ENCODE assay signal across 14 cellular contexts in the genomic region with DNA sequence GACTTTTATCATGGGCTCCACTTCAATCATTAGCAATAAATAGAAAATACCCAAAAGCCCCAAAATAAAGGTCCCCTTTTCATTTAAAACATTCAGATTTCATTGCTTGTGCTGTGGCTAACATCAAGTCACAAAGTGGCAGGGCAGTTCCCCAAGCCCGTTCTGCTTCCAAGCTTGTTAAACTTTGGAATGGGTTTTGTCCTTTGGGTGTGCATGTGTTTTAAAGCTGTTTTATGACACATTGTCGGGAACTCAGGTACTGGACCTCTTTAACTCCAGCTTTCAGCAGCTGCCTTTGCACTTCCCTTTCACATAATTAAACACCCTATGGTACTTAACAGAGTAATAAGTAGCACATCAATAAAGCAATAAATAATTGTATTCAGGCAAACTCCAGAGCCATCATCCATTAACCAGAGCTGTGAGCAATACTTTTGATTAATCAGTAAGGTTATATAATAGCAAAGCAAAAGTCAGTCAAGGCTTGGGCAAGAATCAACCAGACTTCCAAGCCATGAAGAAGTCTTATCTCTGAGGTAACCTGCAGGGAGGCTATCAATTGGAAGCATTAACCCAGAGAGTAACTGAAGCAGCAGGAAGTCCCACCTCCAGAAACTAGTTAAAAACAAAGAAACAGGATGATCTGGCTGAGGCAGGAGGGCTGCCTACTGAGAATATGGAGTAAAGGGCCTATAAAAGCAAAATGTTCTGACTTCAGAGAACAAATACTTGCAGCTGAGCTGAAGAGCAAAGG. TPM values are rescaled to one million over a fixed set of nuclear protein-coding genes. Genes with fewer than 3 reads are reported as not detected.
DNase-seq lines count a peak whose midpoint lies in the region; ATAC-seq, FAIRE-seq and TF ChIP-seq lines count a peak whose summit lies in the region.
"Had no signal": no experiment of that assay in that cellular context is flagged by ENCODE, and none has a peak within 500 bp of the region (broad histone marks: within the 10 kb centered on the region; RNA-seq: fewer than 3 reads in every experiment).

No MANE protein-coding gene starts in this region.

- H3K4me2 ChIP-seq in K562 (ENCODE audit: insufficient read depth, low read length), result 0 out of 2 replicates have a peak overlapping the region, but pooled peaks have one; percentile 23

- TF ChIP-seq CTCF in HEK293 (tag by site-specific recombination; IDR thresholded peaks at IDR 0.05) (no peak), K562 (IDR thresholded peaks at IDR 0.05 in 2 of 3, conservative IDR thresholded peaks at IDR 0.05 in 1 of 3; ENCODE audit: insufficient read depth in 2 of 3, low read depth in 1 of 3, low read length in 3 of 3) (no peak), prostate gland (IDR thresholded peaks at IDR 0.05) (no peak), kidney (IDR thresholded peaks at IDR 0.05; ENCODE audit: borderline replicate concordance, extremely low read depth, insufficient read depth) (no peak)

- no peak for TF ChIP-seq EP300 in K562 (IDR thresholded peaks at IDR 0.05; ENCODE audit: low read length)

- H3K9me1 ChIP-seq in K562 (ENCODE audit: control insufficient read depth, insufficient read depth, low read length), result no peaks in the 10 kb centered on the region

- no peaks in the 10 kb centered on the region for H3K36me3 Mint-ChIP-seq in activated naive CD4-positive, alpha-beta T cell treated with anti-CD3 and anti-CD28 coated beads, Interleukin-2, amount 10 ng/mL, durations not matched to agents 7 days and 5 days

- FAIRE-seq in K562 (lab: Jason Lieb, UNC), result peak; percentile 54
- FAIRE-seq in kidney (lab: Jason Lieb, UNC), result no peak

- peaks cover 6% of the 10 kb centered on the region for H3K4me1 Mint-ChIP-seq in activated naive CD4-positive, alpha-beta T cell treated with anti-CD3 and anti-CD28 coated beads, Interleukin-2, amount 10 ng/mL, durations not matched to agents 7 days and 5 days

- no peak for TF ChIP-seq POLR2A in K562 (conservative IDR thresholded peaks at IDR 0.05)
- no peak for TF ChIP-seq POLR2A in prostate gland (IDR thresholded peaks at IDR 0.05)

- intact Hi-C loops in K562 (cut with micrococcal nuclease) (no loop called here), left colon (cut with DNase I, micrococcal nuclease) (no loop called here), prostate gland (cut with DNase I) (no loop called here), kidney (cut with DNase I) (no loop called here)

- WGBS in K562 (ENCODE audit: insufficient coverage, low coverage, missing lambda C conversion rate), result 62% methylated on average over 2 of the region's 2 CpGs
- 32% methylated on average over 2 of the region's 2 CpGs for WGBS in prostate gland

- POLR2A ChIA-PET in HEK293 (lab: Yijun Ruan, JAX), result no interaction called here
- POLR2A ChIA-PET in K562 (lab: Yijun Ruan, JAX), result interaction anchor here (0.8 kb wide), 1 partner anchor 13 kb away, joined by 4 read pairs; no protein-coding TSS in a partner anchor

- in situ Hi-C loops in K562 (cut with MboI), result no loop called here

- H3K27ac Mint-ChIP-seq in activated naive CD4-positive, alpha-beta T cell treated with anti-CD3 and anti-CD28 coated beads, Interleukin-2, amount 10 ng/mL, durations not matched to agents 7 days and 5 days, result no peak overlapping the region

- no peak for TF ChIP-seq RAD21 in K562 (CRISPR knock-in tag; conservative IDR thresholded peaks at IDR 0.05 in 1 of 2, IDR thresholded peaks at IDR 0.05 in 1 of 2)

- H3K27me3 Mint-ChIP-seq in activated naive CD4-positive, alpha-beta T cell treated with anti-CD3 and anti-CD28 coated beads, Interleukin-2, amount 10 ng/mL, durations not matched to agents 7 days and 5 days, result no peaks in the 10 kb centered on the region

- CTCF ChIA-PET in HEK293 (lab: Yijun Ruan, JAX), result interaction anchor here (1.0 to 1.7 kb wide), 2 partner anchors 10 to 51 kb away, joined by 4 read pairs; no protein-coding TSS in a partner anchor
- CTCF ChIA-PET in K562 (lab: Yijun Ruan, JAX; ENCODE audit: low intra/inter-chr PET ratio), result no interaction called here
- CTCF ChIA-PET in activated naive CD4-positive, alpha-beta T cell treated with anti-CD3 and anti-CD28 coated beads, Interleukin-2, amount 10 ng/mL, durations not matched to agents 7 days and 5 days (lab: Charles Lee), result interaction anchor here (1.0 to 1.7 kb wide), 2 partner anchors 7 to 94 kb away, joined by 4 to 7 read pairs; no protein-coding TSS in a partner anchor

- H3K4me1 ChIP-seq in HEK293 (ENCODE audit: control insufficient read depth, insufficient read depth, low read length) (no peaks in the 10 kb centered on the region), K562 (replicated peaks in 1 of 2; ENCODE audit: control insufficient read depth in 2 of 2, insufficient read depth in 2 of 2, low read length in 2 of 2) (peaks cover 3 to 27% of the 10 kb centered on the region in 2 experiments; a peak in 3 of 5 replicates), prostate gland (replicated peaks) (peaks cover 9% of the 10 kb centered on the region), kidney (ENCODE audit: control insufficient read depth in 1 of 2, insufficient read depth in 1 of 2, low read depth in 1 of 2, low read length in 2 of 2) (peaks cover under 1 to 10% of the 10 kb centered on the region in 2 donors)

- H3K4me3 Mint-ChIP-seq in activated naive CD4-positive, alpha-beta T cell treated with anti-CD3 and anti-CD28 coated beads, Interleukin-2, amount 10 ng/mL, durations not matched to agents 7 days and 5 days, result no peak overlapping the region

- peak overlapping the region; percentile 65 for H2AFZ ChIP-seq in K562 (ENCODE audit: low read depth, low read length)

- no peaks in the 10 kb centered on the region for H3K27me3 ChIP-seq in K562 (ENCODE audit: control insufficient read depth in 2 of 2, insufficient read depth in 2 of 2, low read length in 2 of 2)
- H3K27me3 ChIP-seq in prostate gland (replicated peaks; ENCODE audit: insufficient read depth), result no peaks in the 10 kb centered on the region
- H3K27me3 ChIP-seq: SJCRH30 had no signal

- DNase-seq in K562 (ENCODE audit: extremely low read depth in 1 of 4, low spot score in 3 of 4) (peak; percentile 26 to 56 (median 48)), left colon (peak; percentile 26 to 62), prostate gland (ENCODE audit: low spot score) (peak; percentile 33), NCI-H1048 (lab: John Stamatoyannopoulos, UW) (no peak), kidney (no peak)
- DNase-seq in activated naive CD4-positive, alpha-beta T cell treated with anti-CD3 and anti-CD28 coated beads, Interleukin-2, amount 10 ng/mL, durations not matched to agents 7 days and 5 days, result no peak
- DNase-seq: Kasumi-1, NCI-H1417, NCI-H1930, NCI-H69, SJCRH30 had no signal

- H3K4me3 ChIP-seq in HEK293 (ENCODE audit: low read depth, low read length), result no peak overlapping the region
- no peak overlapping the region for H3K4me3 ChIP-seq in K562
- no peak overlapping the region for H3K4me3 ChIP-seq in prostate gland
- no peak overlapping the region for H3K4me3 ChIP-seq in kidney (ENCODE audit: low read length in 2 of 2)
- H3K4me3 ChIP-seq: SJCRH30 had no signal

- H3K79me2 ChIP-seq in K562 (ENCODE audit: control insufficient read depth, insufficient read depth, low read length), result no peaks in the 10 kb centered on the region

- no peak overlapping the region for H3K27ac ChIP-seq in HEK293 (ENCODE audit: extremely low read depth, low read depth, low read length)
- no peak overlapping the region for H3K27ac ChIP-seq in K562 (ENCODE audit: extremely low read depth, low read depth, low read length)
- H3K27ac ChIP-seq in prostate gland, result peak overlapping the region in 1 of 2 donors; percentile 2
- no peak overlapping the region for H3K27ac ChIP-seq in kidney (ENCODE audit: low read depth in 2 of 2, low read length in 2 of 2)
- H3K27ac ChIP-seq: RWPE1, SJCRH30 had no signal

- H3K9me3 ChIP-seq in HEK293 (ENCODE audit: control insufficient read depth, insufficient read depth, low read depth, low read length) (no peaks in the 10 kb centered on the region), K562 (replicated peaks; ENCODE audit: control insufficient read depth, insufficient read depth, low read depth, low read length) (no peaks in the 10 kb centered on the region), prostate gland (no peaks in the 10 kb centered on the region), kidney (ENCODE audit: control insufficient read depth in 1 of 2, low read length in 2 of 2) (no peaks in the 10 kb centered on the region)
- H3K9me3 ChIP-seq: SJCRH30 had no signal

- BruUV-seq in K562 (replicated peaks; lab: Mats Ljungman, UMichigan), result no TSS peak

- H3K9me3 Mint-ChIP-seq in activated naive CD4-positive, alpha-beta T cell treated with anti-CD3 and anti-CD28 coated beads, Interleukin-2, amount 10 ng/mL, durations not matched to agents 7 days and 5 days, result no peaks in the 10 kb centered on the region

- peak; percentile 43; the same call in 2 of the 3 replicates for ATAC-seq in K562
- peak; percentile 91 for ATAC-seq in left colon
- ATAC-seq in HG03457 (IDR thresholded peaks at IDR 0.05; ENCODE audit: unreplicated experiment), result no peak

- H3K36me3 ChIP-seq in HEK293 (ENCODE audit: control insufficient read depth in 2 of 2, insufficient read depth in 1 of 2, low read length in 2 of 2), result no peaks in the 10 kb centered on the region
- no peaks in the 10 kb centered on the region for H3K36me3 ChIP-seq in K562 (ENCODE audit: control insufficient read depth, insufficient read depth, low read length)
- H3K36me3 ChIP-seq in prostate gland, result no peaks in the 10 kb centered on the region
- no peaks in the 10 kb centered on the region for H3K36me3 ChIP-seq in kidney (ENCODE audit: control insufficient read depth in 1 of 2, insufficient read depth in 2 of 2, low read length in 2 of 2)
- H3K36me3 ChIP-seq: SJCRH30 had no signal

- H3K9ac ChIP-seq in K562 (ENCODE audit: insufficient read depth in 1 of 2, low read depth in 2 of 2, low read length in 2 of 2) (no peak overlapping the region), kidney (ENCODE audit: low read length in 2 of 2) (no peak overlapping the region)

- H4K20me1 ChIP-seq in K562 (replicated peaks; ENCODE audit: control insufficient read depth, insufficient read depth, low read length), result no peaks in the 10 kb centered on the region

RNA-seq across cellular contexts. Expression of gene ARID5B, which starts 56.1 kb away (rescaled TPM):
- total RNA-seq in K562 (2011; cell fraction: chromatin; rRNA removed; ENCODE audit: low replicate concordance), result 12.6 and 16.5 TPM in 2 replicates
- 6.3 and 6.4 TPM in 2 replicates for total RNA-seq in K562 (2011; cell fraction: nucleolus; rRNA removed)
- total RNA-seq in K562 (2011; cell fraction: nucleoplasm; rRNA removed), result 7.4 and 9.8 TPM in 2 replicates
- total RNA-seq in K562 (2014; rRNA removed), result 1.4 and 2.1 TPM in 2 replicates
- 0.80 and 1.3 TPM in 2 replicates for total RNA-seq in K562 (2014; rRNA removed; fragmentation: Illumina TruSeq; extraction: Trizol)
- total RNA-seq in K562 (2015; rRNA removed; fragmentation: Illumina TruSeq; extraction: Trizol), result 0.80 and 0.90 TPM in 2 replicates
- total RNA-seq in K562 (2021), result 1.2 and 1.6 TPM in 2 replicates
- 0.57 and 1.5 TPM in 2 replicates for polyA plus RNA-seq in K562 (2011; rRNA removed)
- 0.43 and 1.3 TPM in 2 replicates for polyA plus RNA-seq in K562 (2011; cell fraction: cytosol; rRNA removed)
- polyA plus RNA-seq in K562 (2011; cell fraction: nucleus; rRNA removed), result 1.2 and 3.5 TPM in 2 replicates
- 0.61 and 0.71 TPM in 2 replicates for polyA plus RNA-seq in K562 (2012)
- 0.64 and 0.73 TPM in 2 replicates for polyA plus RNA-seq in K562 (2014; fragmentation: Illumina TruSeq; extraction: Trizol)
- 1 to 10 TPM in 1 of 2 experiments, under 1 TPM in 1; 0.62 to 1.3 TPM for polyA plus RNA-seq in K562 (2014; fragmentation: Nextera tagmentation; extraction: Ambion mirVana)
- polyA plus RNA-seq in K562 (2014; rRNA removed), result 0.48 and 0.58 TPM in 2 replicates
- polyA minus RNA-seq in K562 (2011; rRNA and poly(A)+ RNA removed), result 4.2 and 11.6 TPM in 2 replicates
- polyA minus RNA-seq in K562 (2011; cell fraction: cytosol; rRNA and poly(A)+ RNA removed), result 2.6 and 3.0 TPM in 2 replicates
- 7.7 and 12.4 TPM in 2 replicates for polyA minus RNA-seq in K562 (2011; cell fraction: nucleus; rRNA and poly(A)+ RNA removed)
- total RNA-seq in left colon, result 10 to 100 TPM; 20.0 to 20.5 TPM
- 10 to 100 TPM; 67.9 to 90.1 TPM for total RNA-seq in prostate gland
- 77.9 TPM for total RNA-seq in kidney
- 8.6 TPM for polyA plus RNA-seq in kidney (ENCODE audit: insufficient read depth, low read depth, low replicate concordance)

Comparison
In these comparisons a context has a peak if more than half of its experiments do, and no peak if none do; other contexts are left out.
1. DNase-seq: peak in K562 (4 of 4), left colon (2 of 2) and prostate gland (single experiment); none in NCI-H1048 (single experiment), kidney (single experiment) and activated naive CD4-positive, alpha-beta T cell treated with anti-CD3 and anti-CD28 coated beads, Interleukin-2, amount 10 ng/mL, durations not matched to agents 7 days and 5 days (single experiment).